In genomic region chr1:31183927-31184554, GRCh38 we compare ENCODE assay signal across 8 cellular contexts. TPM values are rescaled to one million over a fixed set of nuclear protein-coding genes. Genes with fewer than 3 reads are reported as not detected.
DNase-seq lines count a peak whose midpoint lies in the region; ATAC-seq and TF ChIP-seq lines count a peak whose summit lies in the region.

No MANE protein-coding gene starts in this region.

- no peaks in the 10 kb centered on the region for H3K9me3 ChIP-seq in psoas muscle

- no peak for ATAC-seq in psoas muscle
- no peak for ATAC-seq in GM18502 (IDR thresholded peaks at IDR 0.05; ENCODE audit: poor library complexity, unreplicated experiment)
- ATAC-seq in HG02588 (IDR thresholded peaks at IDR 0.05; ENCODE audit: unreplicated experiment), result no peak

- peak; percentile 84 for TF ChIP-seq CTCF in fibroblast of pulmonary artery (IDR thresholded peaks at IDR 0.05; ENCODE audit: low read length, missing control alignments)
- peak; percentile 81 for TF ChIP-seq CTCF in psoas muscle (IDR thresholded peaks at IDR 0.05)

- no peaks in the 10 kb centered on the region for H3K36me3 ChIP-seq in psoas muscle (ENCODE audit: insufficient read depth in 1 of 2, low read depth in 1 of 2)

- no peak overlapping the region for H3K27ac ChIP-seq in psoas muscle

- peaks cover 12% of the 10 kb centered on the region for H3K4me1 ChIP-seq in psoas muscle

- H3K27me3 ChIP-seq in psoas muscle (ENCODE audit: insufficient read depth in 3 of 3, low read length in 2 of 3), result no peaks in the 10 kb centered on the region

- peak; percentile 45 for DNase-seq in ACHN
- DNase-seq in GDM1 (lab: John Stamatoyannopoulos, UW), result peak; percentile 3
- peak; percentile 11 to 22 for DNase-seq in NCI-H187 (lab: John Stamatoyannopoulos, UW)
- DNase-seq in activated CD4-positive, alpha-beta T cell treated with anti-CD3 and anti-CD28 coated beads for 48 hours, result peak; percentile 54
- peak; percentile 51 for DNase-seq in fibroblast of pulmonary artery (ENCODE audit: low read depth)
- DNase-seq in psoas muscle, result no peak

- intact Hi-C loops in psoas muscle (cut with DNase I), result loop anchor here (1.0 to 5.0 kb wide), 4 partner anchors 73 to 364 kb away; no protein-coding TSS in a partner anchor

- whole genome bisulfite sequencing in psoas muscle, 3 donors, result 41 to 52% (median 44%) methylated on average over 6 of the region's 6 CpGs

- H3K4me3 ChIP-seq in fibroblast of pulmonary artery (replicated peaks; ENCODE audit: low read depth, low read length), result no peak overlapping the region
- no peak overlapping the region for H3K4me3 ChIP-seq in psoas muscle

- in situ Hi-C loops in ACHN (cut with HindIII; ENCODE audit: low pct_ligation_motif_present, low pct_unique_long_range_greater_than_20kb, low sequenced_read_pairs), result no loop called here

RNA-seq across cellular contexts. Expression of gene NKAIN1, which starts 55.6 kb away (rescaled TPM):
- total RNA-seq in psoas muscle, result 10 to 100 TPM in 1 of 4 donors, 1 to 10 TPM in 3; 3.7 to 11.9 (median 6.3) TPM
- polyA plus RNA-seq in psoas muscle, result 1 to 10 TPM; 3.3 to 7.0 (median 3.4) TPM

Comparison
In these comparisons a context has a peak if more than half of its experiments do, and no peak if none do; other contexts are left out.
1. DNase-seq: peak in ACHN (single experiment), GDM1 (single experiment), NCI-H187 (2 of 2), activated CD4-positive, alpha-beta T cell treated with anti-CD3 and anti-CD28 coated beads for 48 hours (single experiment) and fibroblast of pulmonary artery (single experiment); none in psoas muscle (0 of 2).